11 cellular contexts compared by ENCODE assay signal in genomic region chr4:74715731-74716435, GRCh38.
DNase-seq lines count a peak whose midpoint lies in the region; ATAC-seq and TF ChIP-seq lines count a peak whose summit lies in the region.
"Had no signal": no experiment of that assay in that cellular context is flagged by ENCODE, and none has a peak within 500 bp of the region (broad histone marks: within the 10 kb centered on the region; RNA-seq: fewer than 3 reads in every experiment).

No MANE protein-coding gene starts in this region.

- peaks cover 5% of the 10 kb centered on the region for H3K9me3 Mint-ChIP-seq in activated T-helper 17 cell treated with anti-CD3 and anti-CD28 coated beads, Interleukin-2, amount 50 U/mL, for 72 hours
- peaks cover 21% of the 10 kb centered on the region for H3K9me3 Mint-ChIP-seq in mesothelial cell of epicardium

- H3K4me1 Mint-ChIP-seq in activated T-helper 17 cell treated with anti-CD3 and anti-CD28 coated beads, Interleukin-2, amount 50 U/mL, for 72 hours: peaks cover 5% of the 10 kb centered on the region
- H3K4me1 Mint-ChIP-seq in mesothelial cell of epicardium: peaks cover 6% of the 10 kb centered on the region

- DNase-seq in mesothelial cell of epicardium (ENCODE audit: low spot score in 2 of 2, unreplicated experiment in 2 of 2) (no peak), UCSD-AML1 (lab: John Stamatoyannopoulos, UW; ENCODE audit: unreplicated experiment) (no peak)
- DNase-seq in effector CD4-positive, alpha-beta T cell: no peak
- DNase-seq: activated effector memory CD4-positive, alpha-beta T cell treated with anti-CD3 and anti-CD28 coated beads, Interleukin-2, amount 50 U/mL, for 16 hours; Right ventricle myocardium superior had no signal

- H3K36me3 Mint-ChIP-seq in activated T-helper 17 cell treated with anti-CD3 and anti-CD28 coated beads, Interleukin-2, amount 50 U/mL, for 72 hours (ENCODE audit: low read depth): no peaks in the 10 kb centered on the region
- peaks cover 4% of the 10 kb centered on the region for H3K36me3 Mint-ChIP-seq in mesothelial cell of epicardium

- H3K27ac Mint-ChIP-seq in activated T-helper 17 cell treated with anti-CD3 and anti-CD28 coated beads, Interleukin-2, amount 50 U/mL, for 72 hours: no peak overlapping the region
- peak overlapping the region; percentile 4 for H3K27ac Mint-ChIP-seq in mesothelial cell of epicardium
- H3K27ac Mint-ChIP-seq: B cell had no signal

- peaks cover 5% of the 10 kb centered on the region for H3K27me3 Mint-ChIP-seq in activated T-helper 17 cell treated with anti-CD3 and anti-CD28 coated beads, Interleukin-2, amount 50 U/mL, for 72 hours
- no peaks in the 10 kb centered on the region for H3K27me3 Mint-ChIP-seq in mesothelial cell of epicardium (ENCODE audit: low read depth)
- H3K27me3 Mint-ChIP-seq: B cell had no signal

- no peak for TF ChIP-seq POLR2A in GM18505 (IDR thresholded peaks at IDR 0.05; ENCODE audit: borderline replicate concordance, extremely low read depth, insufficient read depth, insufficient read length)

- H3K4me3 Mint-ChIP-seq in activated T-helper 17 cell treated with anti-CD3 and anti-CD28 coated beads, Interleukin-2, amount 50 U/mL, for 72 hours: no peak overlapping the region
- H3K4me3 Mint-ChIP-seq in mesothelial cell of epicardium: no peak overlapping the region
- H3K4me3 Mint-ChIP-seq: B cell had no signal

- no peak for TF ChIP-seq CTCF in mesothelial cell of epicardium (IDR thresholded peaks at IDR 0.05; ENCODE audit: unreplicated experiment)

- ATAC-seq in GM18505 (IDR thresholded peaks at IDR 0.05; ENCODE audit: unreplicated experiment) (peak; percentile 66), HG02610 (IDR thresholded peaks at IDR 0.05; ENCODE audit: unreplicated experiment) (peak; percentile 46), GM21515 (IDR thresholded peaks at IDR 0.05; ENCODE audit: unreplicated experiment) (no peak), HG03521 (IDR thresholded peaks at IDR 0.05; ENCODE audit: unreplicated experiment) (no peak)
- peak; percentile 50 for ATAC-seq in activated T-helper 17 cell treated with anti-CD3 and anti-CD28 coated beads, Interleukin-2, amount 50 U/mL, for 72 hours (replicated peaks)

Comparison
In these comparisons a context has a peak if more than half of its experiments do, and no peak if none do; other contexts are left out.
1. ATAC-seq: peak in GM18505 (single experiment), HG02610 (single experiment) and activated T-helper 17 cell treated with anti-CD3 and anti-CD28 coated beads, Interleukin-2, amount 50 U/mL, for 72 hours (single experiment); none in GM21515 (single experiment) and HG03521 (single experiment).